ENCODE assay signal across 24 cellular contexts in the genomic region with DNA sequence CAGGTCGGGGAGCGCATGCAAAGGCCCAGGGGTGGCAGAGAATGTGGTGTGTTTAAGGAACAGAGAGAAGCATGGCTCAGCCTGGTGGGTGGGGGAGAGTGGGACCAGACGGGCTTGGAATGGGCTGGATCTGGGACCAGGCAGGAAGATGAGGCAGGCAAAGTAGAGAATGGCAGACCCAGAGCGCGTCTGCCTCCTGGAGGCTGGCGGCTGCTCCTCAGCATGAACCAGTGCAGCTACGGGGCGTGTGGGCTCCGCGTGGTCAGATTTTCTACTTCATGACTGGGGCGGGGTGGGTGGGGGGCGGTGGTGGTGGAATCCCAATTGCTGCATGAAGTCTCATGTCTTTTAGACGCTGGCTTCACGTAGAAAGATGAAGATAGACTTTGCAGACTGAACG.
DNase-seq lines count a peak whose midpoint lies in the region; FAIRE-seq and TF ChIP-seq lines count a peak whose summit lies in the region.
"Had no signal": no experiment of that assay in that cellular context is flagged by ENCODE, and none has a peak within 500 bp of the region (broad histone marks: within the 10 kb centered on the region; RNA-seq: fewer than 3 reads in every experiment).

No MANE protein-coding gene starts in this region.

- H2BK12ac ChIP-seq in H1 (ENCODE audit: low read depth, low read length) = no peak overlapping the region

- no peaks in the 10 kb centered on the region for H3K27me3 Mint-ChIP-seq in MCF 10A (ENCODE audit: insufficient read depth, unreplicated experiment)
- H3K27me3 Mint-ChIP-seq: B cell had no signal

- H3K18ac ChIP-seq in H1 (ENCODE audit: extremely low read depth, low read length) = no peak overlapping the region

- CTCF ChIA-PET in MCF 10A (lab: Yijun Ruan, JAX) = no interaction called here
- CTCF ChIA-PET in H1 (lab: Charles Lee; ENCODE audit: partially characterized antibody) = interaction anchor here (1.2 to 1.6 kb wide), 4 partner anchors 9 to 135 kb away, joined by 3 to 4 read pairs (median 4); no protein-coding TSS in a partner anchor

- FAIRE-seq in H1 (lab: Jason Lieb, UNC) = no peak
- FAIRE-seq: RCC 7860 had no signal

- no peak overlapping the region; the same call in 1 of the 2 replicates for H4K8ac ChIP-seq in H1 (ENCODE audit: extremely low read depth, insufficient read depth, low read length)

- no peak overlapping the region for H2BK5ac ChIP-seq in H1 (ENCODE audit: low read depth, low read length)

- no peak for TF ChIP-seq POLR2A in breast epithelium (IDR thresholded peaks at IDR 0.05)
- TF ChIP-seq POLR2A in H1 (IDR thresholded peaks at IDR 0.05; ENCODE audit: control extremely low read depth in 1 of 2, low read depth in 2 of 2, low read length in 2 of 2) = no peak
- no peak for TF ChIP-seq POLR2A in transverse colon (IDR thresholded peaks at IDR 0.05)

- H3K4me1 Mint-ChIP-seq in MCF 10A (ENCODE audit: insufficient read depth, unreplicated experiment) = peaks cover 11% of the 10 kb centered on the region
- H3K4me1 Mint-ChIP-seq: B cell, CD14-positive monocyte had no signal

- H2BK20ac ChIP-seq in H1 (ENCODE audit: low read length) = peak overlapping the region; percentile 43; the same call in 1 of the 2 replicates

- H3K27ac ChIP-seq in breast epithelium (peak overlapping the region; percentile 71 to 83), H1 (ENCODE audit: low read depth, low read length) (no peak overlapping the region), transverse colon (no peak overlapping the region), ascending aorta (no peak overlapping the region)
- H3K27ac ChIP-seq: 22Rv1, HL-60, SJSA1 had no signal

- H2BK15ac ChIP-seq in H1 (ENCODE audit: low read length) = 0 out of 2 replicates have a peak overlapping the region, but pooled peaks have one; percentile 46

- H3K4me3 ChIP-seq in breast epithelium (no peak overlapping the region), H1 (ENCODE audit: extremely low read depth in 1 of 4, insufficient read depth in 2 of 4, low read depth in 3 of 4, low read length in 4 of 4) (no peak overlapping the region), transverse colon (no peak overlapping the region), ascending aorta (no peak overlapping the region)
- H3K4me3 ChIP-seq: SJSA1 had no signal

- peaks cover 6% of the 10 kb centered on the region; the same call in 1 of the 2 replicates for H3K23me2 ChIP-seq in H1 (ENCODE audit: low read depth, low read length)

- H4K20me1 ChIP-seq in H1 (replicated peaks in 1 of 2; ENCODE audit: control insufficient read depth in 1 of 2, insufficient read depth in 2 of 2, low read length in 2 of 2) = peaks cover 0 to 4% of the 10 kb centered on the region in 2 experiments

- H3K9me3 Mint-ChIP-seq in MCF 10A (ENCODE audit: unreplicated experiment) = no peaks in the 10 kb centered on the region

- no peak overlapping the region for H4K5ac ChIP-seq in H1 (ENCODE audit: insufficient read length, low read depth, low read length)

- H3K36me3 Mint-ChIP-seq in MCF 10A (ENCODE audit: insufficient read depth, unreplicated experiment) = no peaks in the 10 kb centered on the region
- H3K36me3 Mint-ChIP-seq: CD14-positive monocyte had no signal

- H3K23ac ChIP-seq in H1 (ENCODE audit: insufficient read length) = no peak overlapping the region

- intact Hi-C loops in breast epithelium (cut with DNase I; ENCODE audit: low total_unique reads) = no loop called here
- intact Hi-C loops in MCF 10A (cut with micrococcal nuclease) = no loop called here
- intact Hi-C loops in transverse colon (cut with DNase I; ENCODE audit: low total_unique reads) = no loop called here
- intact Hi-C loops in ascending aorta (cut with DNase I) = no loop called here

- WGBS in H1 (ENCODE audit: extremely low coverage in 1 of 2, insufficient coverage in 1 of 2, insufficient read length in 1 of 2, insufficient replicate concordance in 2 of 2, low coverage in 1 of 2, low lambda C conversion rate in 2 of 2, missing lambda C conversion rate in 1 of 2), 2 experiments = 77% methylated on average over 13 of the region's 15 CpGs; no CpG with 5 or more reads in 1 of the 2 experiments
- 89 to 92% methylated on average over 2 to 15 of the region's 15 CpGs for WGBS in transverse colon (ENCODE audit: low coverage in 1 of 2), 2 donors

- no peaks in the 10 kb centered on the region for H3K36me3 ChIP-seq in breast epithelium
- H3K36me3 ChIP-seq in H1 (ENCODE audit: control insufficient read depth in 2 of 4, insufficient read depth in 4 of 4, low read length in 3 of 4) = no peaks in the 10 kb centered on the region
- H3K36me3 ChIP-seq in transverse colon = no peaks in the 10 kb centered on the region
- H3K36me3 ChIP-seq in ascending aorta = no peaks in the 10 kb centered on the region
- H3K36me3 ChIP-seq: SJSA1 had no signal

- H3K4me3 Mint-ChIP-seq in MCF 10A (ENCODE audit: unreplicated experiment) = no peak overlapping the region
- H3K4me3 Mint-ChIP-seq: B cell, CD14-positive monocyte had no signal

- H2AFZ ChIP-seq in H1 (ENCODE audit: low read length) = no peak overlapping the region

- no TSS peak for BruUV-seq in MCF 10A (replicated peaks; lab: Mats Ljungman, UMichigan)

- H3K4me1 ChIP-seq in breast epithelium = no peaks in the 10 kb centered on the region
- peaks cover 0 to 3% (median 0%) of the 10 kb centered on the region in 4 experiments; a peak in 1 of 7 replicates for H3K4me1 ChIP-seq in H1 (replicated peaks in 1 of 4; ENCODE audit: control insufficient read depth in 3 of 4, insufficient read depth in 4 of 4, low read length in 3 of 4)
- no peaks in the 10 kb centered on the region for H3K4me1 ChIP-seq in transverse colon
- H3K4me1 ChIP-seq in ascending aorta = no peaks in the 10 kb centered on the region
- H3K4me1 ChIP-seq: SJSA1 had no signal

- in situ Hi-C loops in transverse colon (cut with MboI; ENCODE audit: low pct_ligation_motif_present in 1 of 4, low pct_unique_long_range_greater_than_20kb in 1 of 4, low sequenced_read_pairs in 3 of 4) = no loop called here
- in situ Hi-C loops in G401 (cut with HindIII; ENCODE audit: low sequenced_read_pairs) = no loop called here

- H3K9ac ChIP-seq in H1 (replicated peaks in 1 of 4; ENCODE audit: extremely low read depth in 1 of 4, low read depth in 3 of 4, low read length in 3 of 4) = no peak overlapping the region

- DNase-seq in breast epithelium (ENCODE audit: low spot score in 2 of 2) = no peak
- no peak for DNase-seq in MCF 10A (ENCODE audit: unreplicated experiment)
- DNase-seq in H1 (ENCODE audit: low read depth in 1 of 2, low spot score in 2 of 2) = no peak
- peak; percentile 33 for DNase-seq in iPS-NIHi7 (ENCODE audit: extremely low spot score)
- no peak for DNase-seq in transverse colon
- DNase-seq in ascending aorta (ENCODE audit: low spot score in 2 of 2) = no peak
- DNase-seq in NCI-H524 (lab: John Stamatoyannopoulos, UW) = no peak
- DNase-seq in G401 (ENCODE audit: low spot score) = no peak
- DNase-seq: Calu3, DMS79 treated with DMSO at 0.1 percent for 48 hours, HCEC 1CT, NCI-H1092 treated with DMSO at 0.1 percent for 48 hours, NCI-H1436 treated with DMSO at 0.1 percent for 48 hours, NCI-H187 treated with DMSO at 0.1 percent for 48 hours, NCI-H2107, NCI-H524 treated with DMSO at 0.1 percent for 48 hours, NCI-H774, Right ventricle myocardium superior had no signal

- peak; percentile 41 to 65; a peak in 3 of 4 replicates for TF ChIP-seq RAD21 in H1 (IDR thresholded peaks at IDR 0.05 in 1 of 2, conservative IDR thresholded peaks at IDR 0.05 in 1 of 2; ENCODE audit: low read depth in 2 of 2, low read length in 2 of 2)

- H2AK5ac ChIP-seq in H1 (ENCODE audit: low read depth, low read length) = no peak overlapping the region

- H3K27me3 ChIP-seq in breast epithelium = no peaks in the 10 kb centered on the region
- no peaks in the 10 kb centered on the region for H3K27me3 ChIP-seq in H1 (replicated peaks in 1 of 4; ENCODE audit: control insufficient read depth in 3 of 4, extremely low read depth in 1 of 4, insufficient read depth in 3 of 4, low read length in 3 of 4)
- H3K27me3 ChIP-seq in transverse colon = no peaks in the 10 kb centered on the region
- no peaks in the 10 kb centered on the region for H3K27me3 ChIP-seq in ascending aorta
- H3K27me3 ChIP-seq: SJSA1 had no signal

- no peak overlapping the region for H4K91ac ChIP-seq in H1 (replicated peaks; ENCODE audit: insufficient read length, low read length)

- H3K27ac Mint-ChIP-seq in MCF 10A (ENCODE audit: low read depth, unreplicated experiment) = no peak overlapping the region
- H3K27ac Mint-ChIP-seq: B cell, CD14-positive monocyte had no signal

- H3K9me3 ChIP-seq in breast epithelium (no peaks in the 10 kb centered on the region), H1 (ENCODE audit: insufficient read depth in 2 of 2, low read depth in 1 of 2, low read length in 1 of 2) (no peaks in the 10 kb centered on the region), transverse colon (no peaks in the 10 kb centered on the region), ascending aorta (no peaks in the 10 kb centered on the region)
- H3K9me3 ChIP-seq: SJSA1 had no signal

- H3K79me1 ChIP-seq in H1 (ENCODE audit: low read depth, low read length) = no peaks in the 10 kb centered on the region

- POLR2A ChIA-PET in MCF 10A (lab: Yijun Ruan, JAX) (interaction anchor here (1.2 kb wide), 1 partner anchor 277 kb away, joined by 3 read pairs; no protein-coding TSS in a partner anchor), H1 (lab: Charles Lee; ENCODE audit: partially characterized antibody) (no interaction called here)

- no peak overlapping the region for H2BK120ac ChIP-seq in H1 (replicated peaks; ENCODE audit: low read depth, low read length)

- no peak overlapping the region for H3K56ac ChIP-seq in H1 (replicated peaks; ENCODE audit: insufficient read length, low read depth, low read length)

- no peak overlapping the region for H3K14ac ChIP-seq in H1 (ENCODE audit: insufficient read length)

- no peak overlapping the region for H3K4me2 ChIP-seq in H1 (ENCODE audit: insufficient read depth in 1 of 2, low read depth in 2 of 2, low read length in 2 of 2)

- H3K79me2 ChIP-seq in H1 (ENCODE audit: control insufficient read depth in 1 of 2, insufficient read depth in 2 of 2, low read length in 2 of 2) = no peaks in the 10 kb centered on the region

- no peak overlapping the region for H3K4ac ChIP-seq in H1 (replicated peaks; ENCODE audit: insufficient read length, low read depth, low read length)

- TF ChIP-seq EP300 in H1 (IDR thresholded peaks at IDR 0.05; ENCODE audit: borderline replicate concordance in 1 of 2, low read depth in 2 of 2, low read length in 2 of 2) (no peak), transverse colon (IDR thresholded peaks at IDR 0.05; ENCODE audit: low read depth) (no peak)

- no peak for TF ChIP-seq CTCF in breast epithelium (IDR thresholded peaks at IDR 0.05)
- TF ChIP-seq CTCF in MCF 10A (IDR thresholded peaks at IDR 0.05; ENCODE audit: unreplicated experiment) = no peak
- TF ChIP-seq CTCF in H1 (IDR thresholded peaks at IDR 0.05; ENCODE audit: control extremely low read depth in 1 of 3, insufficient read depth in 1 of 3, low read depth in 1 of 3, low read length in 3 of 3) = peak; percentile 28 to 55 (median 44)
- no peak for TF ChIP-seq CTCF in transverse colon (IDR thresholded peaks at IDR 0.05)
- no peak for TF ChIP-seq CTCF in ascending aorta (IDR thresholded peaks at IDR 0.05)

TF ChIP-seq in H1, 55 proteins besides CTCF, POLR2A, EP300 and RAD21 (continues in another document):
- 0 out of 2 replicates have a peak, but pooled peaks have one; percentile 33 for TF ChIP-seq KDM1A (IDR thresholded peaks at IDR 0.05; ENCODE audit: borderline replicate concordance, low read length)

Comparison
In these comparisons a context has a peak if more than half of its experiments do, and no peak if none do; other contexts are left out.
1. H3K27ac ChIP-seq: peak in breast epithelium (2 of 2); none in H1 (single experiment), transverse colon (0 of 4) and ascending aorta (0 of 2).
2. CTCF ChIP-seq: peak in H1 (3 of 3); none in breast epithelium (0 of 3), MCF 10A (single experiment), transverse colon (0 of 5) and ascending aorta (0 of 3).